21 cellular contexts compared by ENCODE assay signal in the genomic region with DNA sequence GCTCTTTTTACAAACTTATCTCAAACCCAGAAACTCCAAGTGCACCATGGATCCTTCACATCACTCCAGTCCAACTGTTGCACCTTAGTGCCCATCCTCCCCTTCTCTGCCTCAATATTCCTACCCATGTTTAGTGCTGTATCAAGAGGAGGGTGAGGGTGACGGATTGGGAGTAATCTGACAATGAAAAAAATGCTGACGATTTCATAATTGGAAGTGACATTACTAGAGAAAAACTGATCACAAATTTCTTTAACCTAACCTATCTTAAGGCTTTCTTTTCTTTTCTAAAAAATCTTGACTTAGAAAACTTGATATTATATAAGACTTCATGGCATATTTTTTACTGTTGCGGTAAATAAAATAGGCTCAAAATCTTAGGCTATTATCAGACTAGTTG. TPM values are rescaled to one million over a fixed set of nuclear protein-coding genes. Genes with fewer than 3 reads are reported as not detected.
DNase-seq lines count a peak whose midpoint lies in the region; ATAC-seq and TF ChIP-seq lines count a peak whose summit lies in the region.
"Had no signal": no experiment of that assay in that cellular context is flagged by ENCODE, and none has a peak within 500 bp of the region (broad histone marks: within the 10 kb centered on the region; RNA-seq: fewer than 3 reads in every experiment).

No MANE protein-coding gene starts in this region.

- dilution Hi-C loops in IMR-90 (cut with HindIII; ENCODE audit: low sequenced_read_pairs, unreplicated experiment), result no loop called here

- H3K4me1 Mint-ChIP-seq in nephron (no peaks in the 10 kb centered on the region), progenitor cell of endocrine pancreas (ENCODE audit: low read depth) (no peaks in the 10 kb centered on the region)
- H3K4me1 Mint-ChIP-seq: CD14-positive monocyte had no signal

- no peak for TF ChIP-seq CTCF in IMR-90 (conservative IDR thresholded peaks at IDR 0.05; ENCODE audit: low read depth, low read length)
- TF ChIP-seq CTCF in nephron (IDR thresholded peaks at IDR 0.05; ENCODE audit: unreplicated experiment in 3 of 3), result no peak
- no peak for TF ChIP-seq CTCF in progenitor cell of endocrine pancreas (IDR thresholded peaks at IDR 0.05; ENCODE audit: unreplicated experiment)
- no peak for TF ChIP-seq CTCF in prostate gland (IDR thresholded peaks at IDR 0.05)

- no peak overlapping the region for H3K4me2 ChIP-seq in IMR-90 (ENCODE audit: low read depth, low read length)

- H3K27ac ChIP-seq in IMR-90 (ENCODE audit: insufficient read depth, low read length) (no peak overlapping the region), prostate gland (no peak overlapping the region)
- H3K27ac ChIP-seq: GM23248 had no signal

- no peak overlapping the region for H2BK120ac ChIP-seq in IMR-90 (ENCODE audit: low read depth, low read length)

- H3K9me3 ChIP-seq in IMR-90 (ENCODE audit: control insufficient read depth, insufficient read depth, low read length) (peaks cover 11% of the 10 kb centered on the region), prostate gland (no peaks in the 10 kb centered on the region)
- H3K9me3 ChIP-seq: HAP-1 had no signal

- DNase-seq in IMR-90, result no peak
- DNase-seq in progenitor cell of endocrine pancreas (ENCODE audit: low spot score, unreplicated experiment), result no peak
- no peak for DNase-seq in COR-L47 (lab: John Stamatoyannopoulos, UW)
- DNase-seq in C1 segment of cervical spinal cord (lab: John Stamatoyannopoulos, UW), result no peak
- no peak for DNase-seq in prostate gland (ENCODE audit: low spot score)
- DNase-seq: AML-193; CD8-positive, alpha-beta T cell; DMS 273 treated with DMSO at 0.1 percent for 48 hours; DMS53; DND-41; EL; GM23248; KBM-7 had no signal

- H3K27me3 Mint-ChIP-seq in nephron (ENCODE audit: low read depth) (peaks cover 9% of the 10 kb centered on the region), progenitor cell of endocrine pancreas (peaks cover 16% of the 10 kb centered on the region)

- H3K27ac Mint-ChIP-seq in nephron, result peak overlapping the region in 1 of 3 experiments; percentile 23
- H3K27ac Mint-ChIP-seq in progenitor cell of endocrine pancreas, result no peak overlapping the region
- H3K27ac Mint-ChIP-seq: CD14-positive monocyte; CD8-positive, alpha-beta T cell had no signal

- no peaks in the 10 kb centered on the region for H4K20me1 ChIP-seq in IMR-90 (ENCODE audit: insufficient read depth, low read length)

- peaks cover 6% of the 10 kb centered on the region for H3K9me3 Mint-ChIP-seq in nephron
- peaks cover 6% of the 10 kb centered on the region for H3K9me3 Mint-ChIP-seq in progenitor cell of endocrine pancreas (ENCODE audit: low read depth)
- H3K9me3 Mint-ChIP-seq: CD8-positive, alpha-beta T cell had no signal

- POLR2A ChIA-PET in IMR-90 (lab: Charles Lee; ENCODE audit: unreplicated experiment), result no interaction called here

- no peak overlapping the region for H2BK15ac ChIP-seq in IMR-90 (ENCODE audit: low read depth, low read length)

- no peak for ATAC-seq in IMR-90 (ENCODE audit: low read depth)
- ATAC-seq: CD8-positive, alpha-beta T cell; GM12878 had no signal

- no peak overlapping the region for H3K9ac ChIP-seq in IMR-90 (ENCODE audit: low read depth, low read length)
- H3K9ac ChIP-seq: GM23248 had no signal

- WGBS in IMR-90 (ENCODE audit: extremely low coverage in 2 of 2, insufficient read length in 1 of 2), 2 experiments, result no CpG with 5 or more reads among the region's 3 CpGs
- 86% methylated on average over 3 of the region's 3 CpGs for WGBS in prostate gland

- H2AK5ac ChIP-seq in IMR-90 (ENCODE audit: low read depth, low read length), result no peak overlapping the region

- no peak overlapping the region for H2AFZ ChIP-seq in IMR-90 (replicated peaks; ENCODE audit: low read length, poor library complexity)
- H2AFZ ChIP-seq: GM23248 had no signal

- no peak overlapping the region for H4K91ac ChIP-seq in IMR-90 (ENCODE audit: insufficient read depth, low read depth, low read length)

- H3K4me3 ChIP-seq in IMR-90 (ENCODE audit: insufficient read depth, low read depth, low read length), result no peak overlapping the region
- H3K4me3 ChIP-seq in prostate gland, result no peak overlapping the region
- H3K4me3 ChIP-seq: GM12878, GM23248, HAP-1 had no signal

- no peak overlapping the region for H3K56ac ChIP-seq in IMR-90 (ENCODE audit: extremely low read depth, insufficient read depth, low read length)

- no peak overlapping the region for H2BK5ac ChIP-seq in IMR-90 (ENCODE audit: low read depth, low read length, poor library complexity, severe bottlenecking)

- H3K36me3 ChIP-seq in IMR-90 (ENCODE audit: control insufficient read depth, insufficient read depth, low read length), result no peaks in the 10 kb centered on the region
- H3K36me3 ChIP-seq in prostate gland, result no peaks in the 10 kb centered on the region
- H3K36me3 ChIP-seq: HAP-1 had no signal

- H3K14ac ChIP-seq in IMR-90 (replicated peaks; ENCODE audit: low read depth, low read length), result no peak overlapping the region

- H3K4ac ChIP-seq in IMR-90 (ENCODE audit: low read depth, low read length), result no peak overlapping the region

- in situ Hi-C loops in IMR-90 (cut with MboI; ENCODE audit: low sequenced_read_pairs), result no loop called here

- H3K4me3 Mint-ChIP-seq in nephron (peak overlapping the region; percentile 20 to 68 (median 66)), progenitor cell of endocrine pancreas (ENCODE audit: low read depth) (peak overlapping the region; percentile 28)
- H3K4me3 Mint-ChIP-seq: CD8-positive, alpha-beta T cell had no signal

- no peak overlapping the region for H3K23ac ChIP-seq in IMR-90 (ENCODE audit: low read depth, low read length)

- no peaks in the 10 kb centered on the region for H3K4me1 ChIP-seq in IMR-90 (ENCODE audit: control insufficient read depth, insufficient read depth, low read length)
- no peaks in the 10 kb centered on the region for H3K4me1 ChIP-seq in prostate gland (replicated peaks)
- H3K4me1 ChIP-seq: HAP-1 had no signal

- no peaks in the 10 kb centered on the region for H3K79me1 ChIP-seq in IMR-90 (ENCODE audit: low read depth in 1 of 2, low read length in 2 of 2)

- TF ChIP-seq POLR2A in IMR-90 (IDR thresholded peaks at IDR 0.05; ENCODE audit: low read depth, low read length), result no peak
- TF ChIP-seq POLR2A in prostate gland (IDR thresholded peaks at IDR 0.05), result no peak

- no peak overlapping the region for H4K5ac ChIP-seq in IMR-90 (ENCODE audit: low read depth, low read length)

- H2AK9ac ChIP-seq in IMR-90 (replicated peaks; ENCODE audit: low read depth, low read length, poor library complexity), result no peak overlapping the region

- no peaks in the 10 kb centered on the region for H3K9me1 ChIP-seq in IMR-90 (ENCODE audit: insufficient read depth, low read length)

- H3K27me3 ChIP-seq in IMR-90 (ENCODE audit: control insufficient read depth, insufficient read depth, low read length), result no peaks in the 10 kb centered on the region
- H3K27me3 ChIP-seq in prostate gland (replicated peaks; ENCODE audit: insufficient read depth), result no peaks in the 10 kb centered on the region

- H4K8ac ChIP-seq in IMR-90 (ENCODE audit: low read depth in 2 of 2, low read length in 2 of 2), result no peak overlapping the region

- intact Hi-C loops in IMR-90 (cut with micrococcal nuclease) (no loop called here), prostate gland (cut with DNase I) (no loop called here)

- H3K36me3 Mint-ChIP-seq in nephron (ENCODE audit: low read depth) (no peaks in the 10 kb centered on the region), progenitor cell of endocrine pancreas (ENCODE audit: insufficient read depth) (peaks cover 2% of the 10 kb centered on the region)
- H3K36me3 Mint-ChIP-seq: CD14-positive monocyte; CD8-positive, alpha-beta T cell had no signal

- BruUV-seq in IMR-90 (replicated peaks; lab: Mats Ljungman, UMichigan), result no TSS peak

- CTCF ChIA-PET in IMR-90 (lab: Yijun Ruan, JAX), result no interaction called here

- TF ChIP-seq RAD21 in IMR-90 (IDR thresholded peaks at IDR 0.05; ENCODE audit: low read length), result no peak

- H2BK20ac ChIP-seq in IMR-90 (ENCODE audit: low read depth, low read length), result no peak overlapping the region

- no peak overlapping the region for H3K18ac ChIP-seq in IMR-90 (ENCODE audit: low read depth, low read length)

TF ChIP-seq in IMR-90, 13 proteins besides CTCF, POLR2A, EP300 and RAD21:
- TF ChIP-seq MAFK (IDR thresholded peaks at IDR 0.05; ENCODE audit: low read depth, low read length), result peak; percentile 75
- TF ChIP-seq, protein P1, sequence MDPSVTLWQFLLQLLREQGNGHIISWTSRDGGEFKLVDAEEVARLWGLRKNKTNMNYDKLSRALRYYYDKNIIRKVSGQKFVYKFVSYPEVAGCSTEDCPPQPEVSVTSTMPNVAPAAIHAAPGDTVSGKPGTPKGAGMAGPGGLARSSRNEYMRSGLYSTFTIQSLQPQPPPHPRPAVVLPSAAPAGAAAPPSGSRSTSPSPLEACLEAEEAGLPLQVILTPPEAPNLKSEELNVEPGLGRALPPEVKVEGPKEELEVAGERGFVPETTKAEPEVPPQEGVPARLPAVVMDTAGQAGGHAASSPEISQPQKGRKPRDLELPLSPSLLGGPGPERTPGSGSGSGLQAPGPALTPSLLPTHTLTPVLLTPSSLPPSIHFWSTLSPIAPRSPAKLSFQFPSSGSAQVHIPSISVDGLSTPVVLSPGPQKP (IDR thresholded peaks at IDR 0.05; ENCODE audit: borderline replicate concordance, low read depth, low read length), result no peak
TF ChIP-seq in IMR-90: peak in this region for 1.

RNA-seq across cellular contexts. Expression of a gene that starts 1.5 kb away (rescaled TPM):
- total RNA-seq in IMR-90 (2012; rRNA removed) (not detected in 2 replicates), progenitor cell of endocrine pancreas (1.1 and 1.3 TPM in 2 replicates), prostate gland (10 to 100 TPM in 1 of 2 donors, 1 to 10 TPM in 1; 3.6 to 52.1 TPM)
- polyA plus RNA-seq in IMR-90 (2012; rRNA removed), result not detected in 2 replicates
- polyA plus RNA-seq in IMR-90 (2012; cell fraction: cytosol; rRNA removed), result not detected in 2 replicates
- polyA plus RNA-seq in IMR-90 (2012; cell fraction: nucleus; rRNA removed; ENCODE audit: low replicate concordance), result not detected in 2 replicates
- total RNA-seq: CD8-positive, alpha-beta T cell; G401; GM12878; GM23248; H4; HT-29 had no signal
- polyA plus RNA-seq: BJ, CD14-positive monocyte, GM12878, GM23248 had no signal
